Comparison of ENCODE assay signal across 28 cellular contexts in genomic region chr1:154137888-154138287, GRCh38. TPM values are rescaled to one million over a fixed set of nuclear protein-coding genes. Genes with fewer than 3 reads are reported as not detected.
"Had no signal": no experiment of that assay in that cellular context is flagged by ENCODE, and none has a peak within 500 bp of the region (broad histone marks: within the 10 kb centered on the region; RNA-seq: fewer than 3 reads in every experiment).

No MANE protein-coding gene starts in this region.

- H3K4me1 Mint-ChIP-seq: immature natural killer cell; neural crest cell; stimulated activated naive B cell treated with anti-CD40 and anti-IgM and Interleukin-4, amounts not matched to agents 10 μg/mL and 1 μg/mL and 100 μg/mL, for 72 hours had no signal

- H3K4me3 Mint-ChIP-seq: immature natural killer cell; naive thymus-derived CD8-positive, alpha-beta T cell; nephron; neural crest cell; stimulated activated naive B cell treated with anti-CD40 and anti-IgM and Interleukin-4, amounts not matched to agents 10 μg/mL and 1 μg/mL and 100 μg/mL, for 72 hours had no signal

- H3K36me3 Mint-ChIP-seq: immature natural killer cell; naive thymus-derived CD8-positive, alpha-beta T cell; stimulated activated naive B cell treated with anti-CD40 and anti-IgM and Interleukin-4, amounts not matched to agents 10 μg/mL and 1 μg/mL and 100 μg/mL, for 72 hours had no signal

- H3K27ac Mint-ChIP-seq: immature natural killer cell; nephron; stimulated activated naive B cell treated with anti-CD40 and anti-IgM and Interleukin-4, amounts not matched to agents 10 μg/mL and 1 μg/mL and 100 μg/mL, for 72 hours had no signal

- DNase-seq: hippocampal formation; immature natural killer cell; kidney; left colon; left lung; lower lobe of right lung; mammary epithelial cell; mesenchymal stem cell; naive thymus-derived CD8-positive, alpha-beta T cell; nucleus accumbens; pancreas; posterior cingulate gyrus; retina; right cardiac atrium; stimulated activated CD4-positive, alpha-beta T cell treated with anti-CD3 and anti-CD28 coated beads, Interleukin-12 subunit alpha, Interleukin-12 subunit beta, amount 100 ng/mL, for 4 hours; stimulated activated CD4-positive, alpha-beta T cell treated with anti-CD3 and anti-CD28 coated beads, Interleukin-15, amount 100 ng/mL, for 24 hours; stimulated activated CD4-positive, alpha-beta T cell treated with anti-CD3 and anti-CD28 coated beads, Interleukin-2, amount 100 ng/mL, for 24 hours; stimulated activated CD4-positive, alpha-beta T cell treated with anti-CD3 and anti-CD28 coated beads, Interleukin-4, amount 100 ng/mL, for 1 hour; stimulated activated naive B cell treated with anti-CD40 and anti-IgM and Interleukin-4, amounts not matched to agents 10 μg/mL and 1 μg/mL and 100 μg/mL, for 72 hours; stomach; testis; thyroid gland; transverse colon; upper lobe of left lung had no signal

- H3K9me3 Mint-ChIP-seq: immature natural killer cell; naive thymus-derived CD8-positive, alpha-beta T cell; nephron; stimulated activated naive B cell treated with anti-CD40 and anti-IgM and Interleukin-4, amounts not matched to agents 10 μg/mL and 1 μg/mL and 100 μg/mL, for 72 hours had no signal

- ATAC-seq: left colon; left lung; lower lobe of right lung; naive thymus-derived CD8-positive, alpha-beta T cell; pancreas; right cardiac atrium; sciatic nerve; stimulated activated naive B cell treated with anti-CD40 and anti-IgM and Interleukin-4, amounts not matched to agents 10 μg/mL and 1 μg/mL and 100 μg/mL, for 72 hours had no signal

- H3K27me3 Mint-ChIP-seq: naive thymus-derived CD8-positive, alpha-beta T cell; stimulated activated naive B cell treated with anti-CD40 and anti-IgM and Interleukin-4, amounts not matched to agents 10 μg/mL and 1 μg/mL and 100 μg/mL, for 72 hours had no signal

RNA-seq across cellular contexts. Expression of gene NUP210L, which starts 17.0 kb away (rescaled TPM):
- total RNA-seq: transverse colon, vagina had no signal
